ENCODE assay signal across 1 cellular context in genomic region chr17:330993-331701, GRCh38.
TF ChIP-seq lines count a peak whose summit lies in the region.

No MANE protein-coding gene starts in this region.

TF ChIP-seq in SK-N-SH, 30 proteins besides CTCF, POLR2A, EP300 and RAD21 (continued from another document):
- TF ChIP-seq RCOR1 (IDR thresholded peaks at IDR 0.05; ENCODE audit: low read length), result no peak
- no peak for TF ChIP-seq IRF3 (IDR thresholded peaks at IDR 0.05; ENCODE audit: low read depth, low read length)
- TF ChIP-seq RFX5 (IDR thresholded peaks at IDR 0.05; ENCODE audit: low read length), result no peak
- no peak for TF ChIP-seq TEAD4 (IDR thresholded peaks at IDR 0.05; ENCODE audit: borderline replicate concordance, insufficient read depth)
- no peak for TF ChIP-seq USF2 (IDR thresholded peaks at IDR 0.05; ENCODE audit: borderline replicate concordance, low read depth, low read length)
- no peak for TF ChIP-seq ZBTB33 (IDR thresholded peaks at IDR 0.05; ENCODE audit: borderline replicate concordance, low read depth)
- no peak for TF ChIP-seq TAF1 (IDR thresholded peaks at IDR 0.05; ENCODE audit: borderline replicate concordance, low read depth, low read length)
- no peak for TF ChIP-seq CHD2 (IDR thresholded peaks at IDR 0.05; ENCODE audit: low read length, partially characterized antibody)
